Comparison of ENCODE assay signal across 24 cellular contexts in the genomic region with DNA sequence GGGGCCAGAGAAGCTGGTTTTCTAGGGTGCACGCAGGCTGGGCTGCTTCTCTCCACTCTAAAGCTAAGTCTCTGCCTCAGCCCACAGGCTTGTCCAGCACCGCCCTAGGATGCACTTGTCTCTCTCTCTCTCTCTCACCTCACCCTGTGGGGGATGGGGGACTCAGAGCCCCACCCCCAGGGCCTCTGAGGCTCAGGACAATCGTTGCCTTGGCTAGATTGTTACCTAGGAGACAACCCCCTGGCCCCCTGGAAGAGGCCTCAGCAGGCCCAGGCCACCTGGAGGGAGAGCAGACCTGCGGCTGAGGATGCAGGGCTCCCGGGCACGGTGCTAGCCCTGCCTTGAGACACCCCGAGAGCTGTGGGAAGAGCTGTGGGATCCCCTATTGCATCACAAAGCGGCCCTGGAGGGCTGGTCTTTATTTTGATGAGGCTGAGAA. TPM values are rescaled to one million over a fixed set of nuclear protein-coding genes. Genes with fewer than 3 reads are reported as not detected.
"Had no signal": no experiment of that assay in that cellular context is flagged by ENCODE, and none has a peak within 500 bp of the region (broad histone marks: within the 10 kb centered on the region; RNA-seq: fewer than 3 reads in every experiment).

ACTRT2 (plus strand) TSS at position 235 of the 439 bp plus-strand sequence. CDS start 220 bp downstream, outside the sequence.

- H3K36me3 ChIP-seq: breast epithelium, lower lobe of right lung, neural progenitor cell had no signal

- H3K27me3 Mint-ChIP-seq: activated naive CD8-positive, alpha-beta T cell treated with anti-CD3 and anti-CD28 coated beads, Interleukin-2, amount 50 U/mL, for 24 hours; effector memory CD8-positive, alpha-beta T cell had no signal

- ATAC-seq: activated CD4-positive, CD25-positive, alpha-beta regulatory T cell treated with anti-CD3 and anti-CD28 coated beads, Interleukin-2, amount 50 U/mL, for 24 hours; activated naive CD8-positive, alpha-beta T cell treated with anti-CD3 and anti-CD28 coated beads, Interleukin-2, amount 50 U/mL, for 24 hours; effector memory CD8-positive, alpha-beta T cell; foreskin keratinocyte had no signal

- H3K4me3 Mint-ChIP-seq: activated naive CD4-positive, alpha-beta T cell treated with anti-CD3 and anti-CD28 coated beads for 36 hours; activated naive CD8-positive, alpha-beta T cell treated with anti-CD3 and anti-CD28 coated beads, Interleukin-2, amount 50 U/mL, for 24 hours; effector memory CD8-positive, alpha-beta T cell; mesothelial cell of epicardium; neural progenitor cell had no signal

- H3K4me1 ChIP-seq: breast epithelium, foreskin keratinocyte, lower lobe of right lung, neural progenitor cell, parathyroid adenoma had no signal

- H3K27ac ChIP-seq: breast epithelium, foreskin keratinocyte, lower lobe of right lung, neural progenitor cell, parathyroid adenoma had no signal

- H3K9ac ChIP-seq: neural progenitor cell, parathyroid adenoma had no signal

- H3K27ac Mint-ChIP-seq: activated naive CD4-positive, alpha-beta T cell treated with anti-CD3 and anti-CD28 coated beads for 36 hours; activated naive CD8-positive, alpha-beta T cell treated with anti-CD3 and anti-CD28 coated beads, Interleukin-2, amount 50 U/mL, for 24 hours; effector memory CD8-positive, alpha-beta T cell; mesothelial cell of epicardium; neural progenitor cell had no signal

- H3K4me2 ChIP-seq: neural progenitor cell had no signal

- H3K9me3 ChIP-seq: lower lobe of right lung had no signal

- H3K36me3 Mint-ChIP-seq: mesothelial cell of epicardium, neural progenitor cell had no signal

- H3K4me1 Mint-ChIP-seq: activated naive CD8-positive, alpha-beta T cell treated with anti-CD3 and anti-CD28 coated beads, Interleukin-2, amount 50 U/mL, for 24 hours; mesothelial cell of epicardium had no signal

- H3K27me3 ChIP-seq: foreskin keratinocyte, neural progenitor cell had no signal

- H3K4me3 ChIP-seq: breast epithelium, lower lobe of right lung, neural progenitor cell had no signal

- DNase-seq: activated naive CD4-positive, alpha-beta T cell treated with anti-CD3 and anti-CD28 coated beads for 36 hours; activated naive CD8-positive, alpha-beta T cell treated with anti-CD3 and anti-CD28 coated beads, Interleukin-2, amount 50 U/mL, for 24 hours; activated T-cell treated with anti-CD3 and anti-CD28 coated beads for 4 hours; dermis blood vessel endothelial cell; effector memory CD8-positive, alpha-beta T cell; foreskin keratinocyte; glutamatergic neuron; lower lobe of right lung; retina; stimulated activated CD4-positive, alpha-beta T cell treated with anti-CD3 and anti-CD28 coated beads, Interleukin-15, amount 100 ng/mL, for 24 hours; stimulated activated CD4-positive, alpha-beta T cell treated with anti-CD3 and anti-CD28 coated beads, Interleukin-4, amount 100 ng/mL, for 1 hour; stimulated activated naive CD4-positive, alpha-beta T cell; substantia nigra; SW 1271; trophoblast cell had no signal

- H3K79me2 ChIP-seq: parathyroid adenoma had no signal

RNA-seq across cellular contexts. Expression of gene ACTRT2, which starts in this region (rescaled TPM):
- total RNA-seq: activated naive CD4-positive, alpha-beta T cell treated with anti-CD3 and anti-CD28 coated beads for 36 hours; aorta; breast epithelium; cerebellum; dermis blood vessel endothelial cell; foreskin keratinocyte; lower lobe of right lung; mesothelial cell of epicardium; myocyte; skeletal muscle tissue had no signal
- polyA plus RNA-seq: aorta, foreskin keratinocyte had no signal
